Comparison of ENCODE assay signal across 24 cellular contexts in the genomic region with DNA sequence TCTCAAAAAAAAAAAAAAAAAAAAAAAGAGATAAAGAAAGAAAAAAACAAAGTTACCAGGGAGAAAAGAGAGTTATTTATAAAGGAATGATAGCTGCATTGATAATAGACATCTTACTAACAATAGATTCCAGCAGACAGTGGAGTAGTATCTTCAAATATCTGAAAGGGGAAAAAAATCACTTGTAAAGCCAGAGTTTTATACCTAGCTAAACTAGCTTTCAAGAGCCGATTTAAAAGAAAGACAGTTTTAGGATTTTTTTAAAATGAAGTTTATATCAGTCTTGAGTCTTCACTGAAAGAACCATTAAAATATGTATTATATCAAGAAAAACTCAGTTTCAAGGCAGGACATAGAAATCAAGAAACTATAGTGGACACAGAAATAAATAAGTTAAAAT.
DNase-seq lines count a peak whose midpoint lies in the region; ATAC-seq, FAIRE-seq and TF ChIP-seq lines count a peak whose summit lies in the region.
"Had no signal": no experiment of that assay in that cellular context is flagged by ENCODE, and none has a peak within 500 bp of the region (broad histone marks: within the 10 kb centered on the region; RNA-seq: fewer than 3 reads in every experiment).

No MANE protein-coding gene starts in this region.

- H3K27me3 ChIP-seq in HepG2 (ENCODE audit: control insufficient read depth in 1 of 2, insufficient read depth in 2 of 2, low read length in 2 of 2) = no peaks in the 10 kb centered on the region
- H3K27me3 ChIP-seq in right lobe of liver = no peaks in the 10 kb centered on the region
- H3K27me3 ChIP-seq in K562 (ENCODE audit: control insufficient read depth in 2 of 2, insufficient read depth in 2 of 2, low read length in 2 of 2) = no peaks in the 10 kb centered on the region
- no peaks in the 10 kb centered on the region for H3K27me3 ChIP-seq in pancreas
- H3K27me3 ChIP-seq in body of pancreas = no peaks in the 10 kb centered on the region
- H3K27me3 ChIP-seq: BE2C; BLaER1 treated with 17β-estradiol and CSF1 and Interleukin-3, amounts not matched to agents 10 nM and 100 nM had no signal

- POLR2A ChIA-PET in HepG2 (lab: Yijun Ruan, JAX) = no interaction called here
- POLR2A ChIA-PET in K562 (lab: Yijun Ruan, JAX) = interaction anchor here (0.6 to 0.7 kb wide), 2 partner anchors 114 to 250 kb away, joined by 3 read pairs; no protein-coding TSS in a partner anchor

- H3K36me3 Mint-ChIP-seq in CD14-positive monocyte = peaks cover 3 to 4% of the 10 kb centered on the region in 2 donors

- no peak for FAIRE-seq in HepG2 (lab: Jason Lieb, UNC)
- FAIRE-seq in K562 (lab: Jason Lieb, UNC) = no peak
- FAIRE-seq in pancreas (lab: Jason Lieb, UNC) = peak; percentile 34
- FAIRE-seq: A549, GM12878, GM18507 had no signal

- no peak for ATAC-seq in HepG2
- no peak for ATAC-seq in right lobe of liver
- no peak for ATAC-seq in K562
- no peak for ATAC-seq in pancreas
- ATAC-seq in body of pancreas = no peak
- ATAC-seq: A549, GM12878, GM23338 had no signal

- H3K79me2 ChIP-seq in HepG2 (ENCODE audit: insufficient read depth, low read length) (no peaks in the 10 kb centered on the region), K562 (ENCODE audit: control insufficient read depth, insufficient read depth, low read length) (no peaks in the 10 kb centered on the region)

- peaks cover 28% of the 10 kb centered on the region for H3K4me1 Mint-ChIP-seq in CD14-positive monocyte

- peaks cover 1 to 5% (median 2%) of the 10 kb centered on the region in 3 donors for H3K27me3 Mint-ChIP-seq in CD14-positive monocyte (ENCODE audit: low read depth in 3 of 3)
- H3K27me3 Mint-ChIP-seq: CD4-positive, alpha-beta memory T cell had no signal

- peaks cover 9 to 31% (median 27%) of the 10 kb centered on the region in 7 donors for H3K9me3 Mint-ChIP-seq in CD14-positive monocyte

- BruUV-seq in HepG2 (replicated peaks; lab: Mats Ljungman, UMichigan) (no TSS peak), K562 (replicated peaks; lab: Mats Ljungman, UMichigan) (no TSS peak)

- H2AFZ ChIP-seq in HepG2 (ENCODE audit: low read length) (no peak overlapping the region), K562 (ENCODE audit: low read depth, low read length) (no peak overlapping the region)
- H2AFZ ChIP-seq: GM23338 had no signal

- no peak overlapping the region for H3K27ac ChIP-seq in HepG2 (ENCODE audit: extremely low read length, insufficient read depth, low read length)
- no peak overlapping the region for H3K27ac ChIP-seq in right lobe of liver
- no peak overlapping the region for H3K27ac ChIP-seq in K562 (ENCODE audit: extremely low read depth, low read depth, low read length)
- no peak overlapping the region for H3K27ac ChIP-seq in pancreas
- no peak overlapping the region for H3K27ac ChIP-seq in body of pancreas
- H3K27ac ChIP-seq: 22Rv1; A549; BLaER1 treated with 17β-estradiol and CSF1 and Interleukin-3, amounts not matched to agents 10 nM and 100 nM had no signal

- H3K4me3 ChIP-seq in HepG2 (replicated peaks in 1 of 3; ENCODE audit: insufficient read depth in 1 of 3, low read depth in 2 of 3, low read length in 3 of 3) (no peak overlapping the region), right lobe of liver (no peak overlapping the region), K562 (no peak overlapping the region), pancreas (no peak overlapping the region), body of pancreas (no peak overlapping the region)
- H3K4me3 ChIP-seq: A549, GM12878, GM23338 had no signal

- TF ChIP-seq CTCF in HepG2 (CRISPR knock-in tag; IDR thresholded peaks at IDR 0.05) (no peak), right lobe of liver (IDR thresholded peaks at IDR 0.05) (no peak), K562 (IDR thresholded peaks at IDR 0.05 in 2 of 3, conservative IDR thresholded peaks at IDR 0.05 in 1 of 3; ENCODE audit: insufficient read depth in 2 of 3, low read depth in 1 of 3, low read length in 3 of 3) (no peak), pancreas (IDR thresholded peaks at IDR 0.05) (no peak), CD14-positive monocyte (IDR thresholded peaks at IDR 0.05) (no peak), body of pancreas (IDR thresholded peaks at IDR 0.05) (no peak)

- H3K36me3 ChIP-seq in HepG2 (replicated peaks in 1 of 2; ENCODE audit: control insufficient read depth in 1 of 2, insufficient read depth in 2 of 2, low read length in 2 of 2) (no peaks in the 10 kb centered on the region), right lobe of liver (no peaks in the 10 kb centered on the region), K562 (ENCODE audit: control insufficient read depth, insufficient read depth, low read length) (no peaks in the 10 kb centered on the region), pancreas (no peaks in the 10 kb centered on the region), body of pancreas (replicated peaks in 1 of 2; ENCODE audit: insufficient read depth in 1 of 2, low read depth in 2 of 2) (no peaks in the 10 kb centered on the region)
- H3K36me3 ChIP-seq: BE2C had no signal

- H4K20me1 ChIP-seq in HepG2 (ENCODE audit: insufficient read depth, low read length) (no peaks in the 10 kb centered on the region), K562 (replicated peaks; ENCODE audit: control insufficient read depth, insufficient read depth, low read length) (no peaks in the 10 kb centered on the region)
- H4K20me1 ChIP-seq: BLaER1 treated with 17β-estradiol and CSF1 and Interleukin-3, amounts not matched to agents 10 nM and 100 nM had no signal

- H3K4me1 ChIP-seq in HepG2 (ENCODE audit: insufficient read depth, low read length) (no peaks in the 10 kb centered on the region), right lobe of liver (peaks cover 0 to 30% (median 7%) of the 10 kb centered on the region in 4 donors), K562 (replicated peaks in 1 of 2; ENCODE audit: control insufficient read depth in 2 of 2, insufficient read depth in 2 of 2, low read length in 2 of 2) (no peaks in the 10 kb centered on the region), pancreas (peaks cover 32 to 35% (median 32%) of the 10 kb centered on the region in 3 donors), body of pancreas (peaks cover 38% of the 10 kb centered on the region)
- H3K4me1 ChIP-seq: BE2C had no signal

- intact Hi-C loops in HepG2 (cut with micrococcal nuclease; ENCODE audit: unreplicated experiment) = no loop called here
- intact Hi-C loops in right lobe of liver (cut with DNase I) = no loop called here
- intact Hi-C loops in K562 (cut with micrococcal nuclease) = no loop called here
- intact Hi-C loops in pancreas (cut with DNase I) = no loop called here
- intact Hi-C loops in CD14-positive monocyte (cut with micrococcal nuclease) = no loop called here
- intact Hi-C loops in body of pancreas (cut with DNase I) = no loop called here

- H3K9me1 ChIP-seq in K562 (ENCODE audit: control insufficient read depth, insufficient read depth, low read length) = no peaks in the 10 kb centered on the region

- no peak for DNase-seq in HepG2 (ENCODE audit: low spot score)
- no peak for DNase-seq in right lobe of liver
- no peak for DNase-seq in K562 (ENCODE audit: extremely low read depth in 1 of 4, low spot score in 3 of 4)
- DNase-seq in pancreas = no peak
- no peak for DNase-seq in CD14-positive monocyte (ENCODE audit: low spot score)
- DNase-seq in COLO668 (lab: John Stamatoyannopoulos, UW; ENCODE audit: unreplicated experiment) = no peak
- no peak for DNase-seq in body of pancreas
- DNase-seq: ACHN; AML-193; BE2C; Caco-2; CD4-positive, alpha-beta memory T cell; DMS 273 treated with DMSO at 0.1 percent for 48 hours; DMS79; EL; GDM1; H9; HFFc6 had no signal

- H3K9me3 ChIP-seq in HepG2 (ENCODE audit: low read length) = peaks cover 22% of the 10 kb centered on the region
- H3K9me3 ChIP-seq in right lobe of liver = no peaks in the 10 kb centered on the region
- 0 out of 2 replicates have a peak, but pooled peaks cover 3% of the 10 kb centered on the region for H3K9me3 ChIP-seq in K562 (replicated peaks; ENCODE audit: control insufficient read depth, insufficient read depth, low read depth, low read length)
- no peaks in the 10 kb centered on the region for H3K9me3 ChIP-seq in pancreas
- no peaks in the 10 kb centered on the region for H3K9me3 ChIP-seq in body of pancreas
- H3K9me3 ChIP-seq: BE2C had no signal

- no peak overlapping the region for H3K9ac ChIP-seq in HepG2 (ENCODE audit: insufficient read depth, low read depth, low read length)
- no peak overlapping the region for H3K9ac ChIP-seq in K562 (ENCODE audit: insufficient read depth in 1 of 2, low read depth in 2 of 2, low read length in 2 of 2)
- H3K9ac ChIP-seq: BLaER1 treated with 17β-estradiol and CSF1 and Interleukin-3, amounts not matched to agents 10 nM and 100 nM had no signal

- TF ChIP-seq RAD21 in HepG2 (CRISPR knock-in tag; IDR thresholded peaks at IDR 0.05) = no peak
- no peak for TF ChIP-seq RAD21 in K562 (CRISPR knock-in tag; conservative IDR thresholded peaks at IDR 0.05 in 1 of 2, IDR thresholded peaks at IDR 0.05 in 1 of 2)

- H3K4me2 ChIP-seq in HepG2 (ENCODE audit: low read depth, low read length) (no peak overlapping the region), K562 (ENCODE audit: insufficient read depth, low read length) (no peak overlapping the region)
- H3K4me2 ChIP-seq: A549; BLaER1 treated with 17β-estradiol and CSF1 and Interleukin-3, amounts not matched to agents 10 nM and 100 nM; GM23338 had no signal

- TF ChIP-seq EP300 in HepG2 (IDR thresholded peaks at IDR 0.05; ENCODE audit: low read depth in 2 of 2, low read length in 2 of 2) (no peak), HepG2 (CRISPR knock-in tag; IDR thresholded peaks at IDR 0.05; ENCODE audit: borderline replicate concordance) (no peak), K562 (IDR thresholded peaks at IDR 0.05; ENCODE audit: low read length) (no peak)

- TF ChIP-seq POLR2A in HepG2 (IDR thresholded peaks at IDR 0.05; ENCODE audit: insufficient read depth in 1 of 2, low read depth in 2 of 2, low read length in 2 of 2) = no peak
- TF ChIP-seq POLR2A in right lobe of liver (IDR thresholded peaks at IDR 0.05) = no peak
- TF ChIP-seq POLR2A in K562 (conservative IDR thresholded peaks at IDR 0.05) = no peak
- TF ChIP-seq POLR2A in body of pancreas (IDR thresholded peaks at IDR 0.05) = no peak

- peak overlapping the region in 1 of 7 donors; percentile 35 for H3K27ac Mint-ChIP-seq in CD14-positive monocyte
- H3K27ac Mint-ChIP-seq: GM23338, H9, HFFc6 had no signal

- in situ Hi-C loops in HepG2 (cut with HindIII; ENCODE audit: extremely low pct_ligation_motif_present, low pct_unique_long_range_greater_than_20kb) (no loop called here), K562 (cut with MboI) (no loop called here)

- WGBS in HepG2 (ENCODE audit: low lambda C conversion rate) = 95% methylated on average over 1 of the region's 1 CpG
- 50% methylated on average over 1 of the region's 1 CpG for WGBS in right lobe of liver (ENCODE audit: insufficient coverage, low coverage, low lambda C conversion rate, missing lambda C conversion rate)
- 47% methylated on average over 1 of the region's 1 CpG for WGBS in K562 (ENCODE audit: insufficient coverage, low coverage, missing lambda C conversion rate)
- 0 to 100% methylated on average over 1 of the region's 1 CpG for WGBS in pancreas, 2 donors
- WGBS in body of pancreas, 2 donors = 42 to 100% methylated on average over 1 of the region's 1 CpG

- CTCF ChIA-PET in HepG2 (lab: Yijun Ruan, JAX; ENCODE audit: low intra/inter-chr PET ratio, low total read pairs) = no interaction called here
- CTCF ChIA-PET in K562 (lab: Yijun Ruan, JAX; ENCODE audit: low intra/inter-chr PET ratio) = interaction anchor here (0.7 kb wide), 1 partner anchor 105 kb away, joined by 3 read pairs; no protein-coding TSS in a partner anchor

- no peak overlapping the region for H3K4me3 Mint-ChIP-seq in CD14-positive monocyte
- H3K4me3 Mint-ChIP-seq: CD4-positive, alpha-beta memory T cell; GM23338; H9; HFFc6 had no signal
